Comparison of ENCODE assay signal across 12 cellular contexts in genomic region chrX:118520206-118520857, GRCh38. TPM values are rescaled to one million over a fixed set of nuclear protein-coding genes. Genes with fewer than 3 reads are reported as not detected.
DNase-seq lines count a peak whose midpoint lies in the region; ATAC-seq, FAIRE-seq and TF ChIP-seq lines count a peak whose summit lies in the region.
"Had no signal": no experiment of that assay in that cellular context is flagged by ENCODE, and none has a peak within 500 bp of the region (broad histone marks: within the 10 kb centered on the region; RNA-seq: fewer than 3 reads in every experiment).

No MANE protein-coding gene starts in this region.

- CTCF ChIA-PET in PC-3 (lab: Charles Lee): interaction anchor here (0.6 kb wide), 1 partner anchor 141 kb away, joined by 3 read pairs; no protein-coding TSS in a partner anchor

- POLR2A ChIA-PET in PC-3 (lab: Charles Lee; ENCODE audit: unreplicated experiment): no interaction called here

- H3K9me3 Mint-ChIP-seq in CD4-positive, CD25-positive, alpha-beta regulatory T cell: no peaks in the 10 kb centered on the region
- H3K9me3 Mint-ChIP-seq: activated T-helper 2 cell treated with anti-CD3 and anti-CD28 coated beads, Interferon-gamma antibody, Interleukin-2, Interleukin-4, amounts not matched to agents 10 μg/mL and 5 μg/mL and 100 μg/mL, durations not matched to agents 14 hours and 24 hours and 36 hours had no signal

- H3K27me3 Mint-ChIP-seq in CD4-positive, CD25-positive, alpha-beta regulatory T cell: no peaks in the 10 kb centered on the region

- no TSS peak for BruUV-seq in PC-3 (replicated peaks; lab: Mats Ljungman, UMichigan)

- H3K36me3 Mint-ChIP-seq in CD4-positive, CD25-positive, alpha-beta regulatory T cell: no peaks in the 10 kb centered on the region

- TF ChIP-seq CTCF in PC-3 (conservative IDR thresholded peaks at IDR 0.05; ENCODE audit: low read depth, low read length) (no peak), esophagus muscularis mucosa (IDR thresholded peaks at IDR 0.05) (no peak), neutrophil (IDR thresholded peaks at IDR 0.05) (no peak)

- H3K27ac Mint-ChIP-seq in CD4-positive, CD25-positive, alpha-beta regulatory T cell: peak overlapping the region in 2 of 3 donors; percentile 88 to 98
- H3K27ac Mint-ChIP-seq: activated T-helper 2 cell treated with anti-CD3 and anti-CD28 coated beads, Interferon-gamma antibody, Interleukin-2, Interleukin-4, amounts not matched to agents 10 μg/mL and 5 μg/mL and 100 μg/mL, durations not matched to agents 14 hours and 24 hours and 36 hours had no signal

- no peaks in the 10 kb centered on the region for H3K79me2 ChIP-seq in PC-3 (ENCODE audit: low read length)

- DNase-seq in CD4-positive, CD25-positive, alpha-beta regulatory T cell: no peak
- peak; percentile 5 for DNase-seq in PC-3
- DNase-seq in esophagus muscularis mucosa (ENCODE audit: extremely low spot score): no peak
- no peak for DNase-seq in HTR-8/SVneo (ENCODE audit: insufficient read length, low spot score)
- DNase-seq in dermis blood vessel endothelial cell: no peak
- DNase-seq: NCI-H345 had no signal

- H3K27me3 ChIP-seq in CD4-positive, CD25-positive, alpha-beta regulatory T cell (ENCODE audit: control insufficient read depth, insufficient read depth, low read length): no peaks in the 10 kb centered on the region
- H3K27me3 ChIP-seq in PC-3 (ENCODE audit: low read length) (no peaks in the 10 kb centered on the region), esophagus muscularis mucosa (no peaks in the 10 kb centered on the region), neutrophil (no peaks in the 10 kb centered on the region)

- WGBS in esophagus muscularis mucosa: 72% methylated on average over 3 of the region's 3 CpGs

- H3K9me3 ChIP-seq in CD4-positive, CD25-positive, alpha-beta regulatory T cell (ENCODE audit: control insufficient read depth in 2 of 2, low read length in 2 of 2): no peaks in the 10 kb centered on the region
- H3K9me3 ChIP-seq in PC-3 (ENCODE audit: low read length) (no peaks in the 10 kb centered on the region), esophagus muscularis mucosa (peaks cover 0 to under 1% (median 0%) of the 10 kb centered on the region in 4 donors), neutrophil (no peaks in the 10 kb centered on the region)

- peak overlapping the region; percentile 28; the same call in 1 of the 2 replicates for H3K4me2 ChIP-seq in PC-3 (ENCODE audit: low read length)

- peaks cover 65% of the 10 kb centered on the region for H3K4me1 ChIP-seq in CD4-positive, CD25-positive, alpha-beta regulatory T cell (ENCODE audit: control insufficient read depth, insufficient read depth, low read length, poor library complexity, severe bottlenecking)
- peaks cover 12% of the 10 kb centered on the region; the same call in 1 of the 2 replicates for H3K4me1 ChIP-seq in PC-3 (ENCODE audit: insufficient read depth, low read length)
- peaks cover 0 to 63% (median 43%) of the 10 kb centered on the region in 4 donors for H3K4me1 ChIP-seq in esophagus muscularis mucosa
- H3K4me1 ChIP-seq in neutrophil (ENCODE audit: control insufficient read depth in 1 of 2, insufficient read depth in 1 of 2, low read depth in 1 of 2, low read length in 1 of 2): peaks cover 55 to 58% of the 10 kb centered on the region in 2 experiments

- no peaks in the 10 kb centered on the region for H3K9me2 ChIP-seq in PC-3 (replicated peaks; ENCODE audit: low read length)

- peak overlapping the region; percentile 52 for H3K4me3 ChIP-seq in CD4-positive, CD25-positive, alpha-beta regulatory T cell (ENCODE audit: low read depth, low read length)
- no peak overlapping the region for H3K4me3 ChIP-seq in PC-3 (ENCODE audit: low read length)
- H3K4me3 ChIP-seq in esophagus muscularis mucosa: no peak overlapping the region
- no peak overlapping the region for H3K4me3 ChIP-seq in neutrophil (ENCODE audit: low read depth in 1 of 2, low read length in 1 of 2)

- ATAC-seq in CD4-positive, CD25-positive, alpha-beta regulatory T cell (ENCODE audit: low read depth in 2 of 2): no peak
- no peak for ATAC-seq in PC-3
- ATAC-seq in GM18520 (IDR thresholded peaks at IDR 0.05; ENCODE audit: unreplicated experiment): no peak
- no peak for ATAC-seq in GM19467 (IDR thresholded peaks at IDR 0.05; ENCODE audit: unreplicated experiment)

- H3K36me3 ChIP-seq in CD4-positive, CD25-positive, alpha-beta regulatory T cell (ENCODE audit: control insufficient read depth, insufficient read depth, low read length): peaks cover 6% of the 10 kb centered on the region
- H3K36me3 ChIP-seq in PC-3 (ENCODE audit: low read depth, low read length) (no peaks in the 10 kb centered on the region), esophagus muscularis mucosa (no peaks in the 10 kb centered on the region), neutrophil (no peaks in the 10 kb centered on the region)

- TF ChIP-seq EP300 in esophagus muscularis mucosa (IDR thresholded peaks at IDR 0.05): no peak

- FAIRE-seq in HTR-8/SVneo (lab: Jason Lieb, UNC): no peak
- FAIRE-seq: D721Med, frontal cortex had no signal

- no peak overlapping the region for H3K9ac ChIP-seq in PC-3 (ENCODE audit: low read length)

- peak overlapping the region; percentile 67 for H3K27ac ChIP-seq in CD4-positive, CD25-positive, alpha-beta regulatory T cell (ENCODE audit: insufficient read depth, low read length, poor library complexity, severe bottlenecking)
- H3K27ac ChIP-seq in PC-3 (ENCODE audit: low read length): no peak overlapping the region
- peak overlapping the region; percentile 69 to 76 (median 74) for H3K27ac ChIP-seq in esophagus muscularis mucosa (replicated peaks in 1 of 4)
- H3K27ac ChIP-seq in neutrophil: peak overlapping the region; percentile 59

- TF ChIP-seq POLR2A in esophagus muscularis mucosa (IDR thresholded peaks at IDR 0.05; ENCODE audit: low read depth): no peak

- intact Hi-C loops in PC-3 (cut with micrococcal nuclease) (no loop called here), esophagus muscularis mucosa (cut with DNase I) (no loop called here)

- no peaks in the 10 kb centered on the region for H3F3A ChIP-seq in PC-3 (ENCODE audit: low read length, unreplicated experiment)

- H2AFZ ChIP-seq in PC-3 (ENCODE audit: low read length): no peak overlapping the region

- H3K4me3 Mint-ChIP-seq in CD4-positive, CD25-positive, alpha-beta regulatory T cell: peak overlapping the region in 3 of 4 donors; percentile 10 to 45 (median 38)

- H3K4me1 Mint-ChIP-seq in CD4-positive, CD25-positive, alpha-beta regulatory T cell: peaks cover 9 to 79% (median 44%) of the 10 kb centered on the region in 4 donors

- H4K20me1 ChIP-seq in PC-3 (ENCODE audit: low read length): no peaks in the 10 kb centered on the region

RNA-seq across cellular contexts. Expression of gene DOCK11, which starts 24.7 kb away (rescaled TPM):
- total RNA-seq in CD4-positive, CD25-positive, alpha-beta regulatory T cell: 126 TPM
- polyA plus RNA-seq in CD4-positive, CD25-positive, alpha-beta regulatory T cell: 10 to 100 TPM; 26.5 to 36.4 (median 31.8) TPM
- total RNA-seq in PC-3 (2014; rRNA removed) (3.0 TPM in 2 replicates), esophagus muscularis mucosa (100 to 1,000 TPM in 1 of 4 donors, 10 to 100 TPM in 3; 62.0 to 103 (median 64.7) TPM), dermis blood vessel endothelial cell (0.42 and 0.51 TPM in 2 replicates)

Comparison
In these comparisons a context has a peak if more than half of its experiments do, and no peak if none do; other contexts are left out.
1. RNA of gene DOCK11, which starts 24.7 kb away (total RNA-seq): 126 TPM in CD4-positive, CD25-positive, alpha-beta regulatory T cell (single experiment) and 62.0 to 103 TPM in esophagus muscularis mucosa; 3.0 TPM in PC-3 and 0.42 to 0.51 TPM in dermis blood vessel endothelial cell; every median in the first group is over 10 times any median in the second.